ENCODE assay signal across 1 cellular context in genomic region chr1:234874291-234875288, GRCh38.
TF ChIP-seq lines count a peak whose summit lies in the region.

No MANE protein-coding gene starts in this region.

TF ChIP-seq in K562, 482 proteins besides CTCF, POLR2A, EP300 and RAD21 (continued from another document):
- peak; percentile 10; the same call in 1 of the 2 replicates for TF ChIP-seq RNF219 (CRISPR knock-in tag; IDR thresholded peaks at IDR 0.05)
- TF ChIP-seq RFX7 (CRISPR knock-in tag; IDR thresholded peaks at IDR 0.05) = 0 out of 2 replicates have a peak, but pooled peaks have one; percentile 65
- 0 out of 2 replicates have a peak, but pooled peaks have one; percentile 69 for TF ChIP-seq ZNF133 (CRISPR knock-in tag; IDR thresholded peaks at IDR 0.05)
- TF ChIP-seq THRAP3 (IDR thresholded peaks at IDR 0.05; ENCODE audit: borderline replicate concordance) = no peak
- peak; percentile 95 for TF ChIP-seq GATAD2A (IDR thresholded peaks at IDR 0.05)
- TF ChIP-seq PTRF (tag; IDR thresholded peaks at IDR 0.05) = peak; percentile 68
- no peak for TF ChIP-seq ATF2 (CRISPR knock-in tag; IDR thresholded peaks at IDR 0.05)
